Comparison of ENCODE assay signal across 1 cellular context in the genomic region with DNA sequence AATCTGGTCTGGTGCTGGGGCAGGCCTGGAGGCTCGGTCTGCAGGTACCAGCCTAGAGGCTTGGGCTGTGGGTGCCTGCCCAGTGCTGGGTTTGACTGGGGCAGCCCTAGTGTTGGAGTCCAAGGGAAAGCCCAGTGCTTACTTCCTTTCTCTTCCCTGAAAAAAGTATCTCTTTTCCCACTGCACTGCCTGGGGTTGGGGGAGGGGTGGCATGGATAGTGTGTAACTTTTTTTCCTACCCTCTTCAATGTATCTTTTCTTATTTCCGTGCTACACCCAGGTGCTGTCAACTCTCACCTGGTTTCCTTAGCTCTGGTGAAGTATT.
TF ChIP-seq lines count a peak whose summit lies in the region.

No MANE protein-coding gene starts in this region.

TF ChIP-seq in WTC11, 78 proteins besides CTCF, POLR2A, EP300 and RAD21:
- TF ChIP-seq, protein P1, sequence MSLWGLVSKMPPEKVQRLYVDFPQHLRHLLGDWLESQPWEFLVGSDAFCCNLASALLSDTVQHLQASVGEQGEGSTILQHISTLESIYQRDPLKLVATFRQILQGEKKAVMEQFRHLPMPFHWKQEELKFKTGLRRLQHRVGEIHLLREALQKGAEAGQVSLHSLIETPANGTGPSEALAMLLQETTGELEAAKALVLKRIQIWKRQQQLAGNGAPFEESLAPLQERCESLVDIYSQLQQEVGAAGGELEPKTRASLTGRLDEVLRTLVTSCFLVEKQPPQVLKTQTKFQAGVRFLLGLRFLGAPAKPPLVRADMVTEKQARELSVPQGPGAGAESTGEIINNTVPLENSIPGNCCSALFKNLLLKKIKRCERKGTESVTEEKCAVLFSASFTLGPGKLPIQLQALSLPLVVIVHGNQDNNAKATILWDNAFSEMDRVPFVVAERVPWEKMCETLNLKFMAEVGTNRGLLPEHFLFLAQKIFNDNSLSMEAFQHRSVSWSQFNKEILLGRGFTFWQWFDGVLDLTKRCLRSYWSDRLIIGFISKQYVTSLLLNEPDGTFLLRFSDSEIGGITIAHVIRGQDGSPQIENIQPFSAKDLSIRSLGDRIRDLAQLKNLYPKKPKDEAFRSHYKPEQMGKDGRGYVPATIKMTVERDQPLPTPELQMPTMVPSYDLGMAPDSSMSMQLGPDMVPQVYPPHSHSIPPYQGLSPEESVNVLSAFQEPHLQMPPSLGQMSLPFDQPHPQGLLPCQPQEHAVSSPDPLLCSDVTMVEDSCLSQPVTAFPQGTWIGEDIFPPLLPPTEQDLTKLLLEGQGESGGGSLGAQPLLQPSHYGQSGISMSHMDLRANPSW (CRISPR knock-in tag; conservative IDR thresholded peaks at IDR 0.05; ENCODE audit: low read depth): no peak
- TF ChIP-seq, protein P2, sequence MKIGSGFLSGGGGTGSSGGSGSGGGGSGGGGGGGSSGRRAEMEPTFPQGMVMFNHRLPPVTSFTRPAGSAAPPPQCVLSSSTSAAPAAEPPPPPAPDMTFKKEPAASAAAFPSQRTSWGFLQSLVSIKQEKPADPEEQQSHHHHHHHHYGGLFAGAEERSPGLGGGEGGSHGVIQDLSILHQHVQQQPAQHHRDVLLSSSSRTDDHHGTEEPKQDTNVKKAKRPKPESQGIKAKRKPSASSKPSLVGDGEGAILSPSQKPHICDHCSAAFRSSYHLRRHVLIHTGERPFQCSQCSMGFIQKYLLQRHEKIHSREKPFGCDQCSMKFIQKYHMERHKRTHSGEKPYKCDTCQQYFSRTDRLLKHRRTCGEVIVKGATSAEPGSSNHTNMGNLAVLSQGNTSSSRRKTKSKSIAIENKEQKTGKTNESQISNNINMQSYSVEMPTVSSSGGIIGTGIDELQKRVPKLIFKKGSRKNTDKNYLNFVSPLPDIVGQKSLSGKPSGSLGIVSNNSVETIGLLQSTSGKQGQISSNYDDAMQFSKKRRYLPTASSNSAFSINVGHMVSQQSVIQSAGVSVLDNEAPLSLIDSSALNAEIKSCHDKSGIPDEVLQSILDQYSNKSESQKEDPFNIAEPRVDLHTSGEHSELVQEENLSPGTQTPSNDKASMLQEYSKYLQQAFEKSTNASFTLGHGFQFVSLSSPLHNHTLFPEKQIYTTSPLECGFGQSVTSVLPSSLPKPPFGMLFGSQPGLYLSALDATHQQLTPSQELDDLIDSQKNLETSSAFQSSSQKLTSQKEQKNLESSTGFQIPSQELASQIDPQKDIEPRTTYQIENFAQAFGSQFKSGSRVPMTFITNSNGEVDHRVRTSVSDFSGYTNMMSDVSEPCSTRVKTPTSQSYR (CRISPR knock-in tag; IDR thresholded peaks at IDR 0.05): no peak
TF ChIP-seq in WTC11: peak in this region for 0.
